Comparison of ENCODE assay signal across 1 cellular context in genomic region chr6:116066789-116067188, GRCh38.
TF ChIP-seq lines count a peak whose summit lies in the region.

No MANE protein-coding gene starts in this region.

TF ChIP-seq in H1, 55 proteins besides CTCF, POLR2A, EP300 and RAD21:
- TF ChIP-seq CHD2 (IDR thresholded peaks at IDR 0.05; ENCODE audit: low read length) = no peak
- 0 out of 2 replicates have a peak, but pooled peaks have one; percentile 16 for TF ChIP-seq SRF (IDR thresholded peaks at IDR 0.05; ENCODE audit: low read depth, low read length)
